In genomic region chr19:16541526-16542044, GRCh38 we compare ENCODE assay signal across 7 cellular contexts. TPM values are rescaled to one million over a fixed set of nuclear protein-coding genes. Genes with fewer than 3 reads are reported as not detected.
A peak's percentile ranks its signal among the peaks of the same experiment; 100 is the strongest.
DNase-seq lines count a peak whose midpoint lies in the region; ATAC-seq and TF ChIP-seq lines count a peak whose summit lies in the region.
"Had no signal": no experiment of that assay in that cellular context is flagged by ENCODE, and none has a peak within 500 bp of the region (broad histone marks: within the 10 kb centered on the region; RNA-seq: fewer than 3 reads in every experiment).

No MANE protein-coding gene starts in this region.

- DNase-seq in RPMI7951 (ENCODE audit: low read depth) (peak; percentile 18), glutamatergic neuron (no peak), type B pancreatic cell (ENCODE audit: extremely low spot score, unreplicated experiment) (no peak)

- H3K4me3 Mint-ChIP-seq in glutamatergic neuron (ENCODE audit: unreplicated experiment): peak overlapping the region; percentile 89
- peak overlapping the region; percentile 92 for H3K4me3 Mint-ChIP-seq in type B pancreatic cell

- TF ChIP-seq CTCF in glutamatergic neuron (IDR thresholded peaks at IDR 0.05; ENCODE audit: partially characterized antibody, unreplicated experiment) (no peak), type B pancreatic cell (conservative IDR thresholded peaks at IDR 0.05) (no peak)

- H3K27me3 Mint-ChIP-seq in glutamatergic neuron (ENCODE audit: unreplicated experiment) (peaks cover 4% of the 10 kb centered on the region), type B pancreatic cell (no peaks in the 10 kb centered on the region)

- H3K27ac Mint-ChIP-seq in glutamatergic neuron (ENCODE audit: unreplicated experiment) (peak overlapping the region; percentile 36), type B pancreatic cell (peak overlapping the region; percentile 82)

- no peaks in the 10 kb centered on the region for H3K36me3 Mint-ChIP-seq in glutamatergic neuron (ENCODE audit: unreplicated experiment)
- H3K36me3 Mint-ChIP-seq in type B pancreatic cell: peaks cover 23% of the 10 kb centered on the region

- H3K9me3 Mint-ChIP-seq in glutamatergic neuron (ENCODE audit: unreplicated experiment) (no peaks in the 10 kb centered on the region), type B pancreatic cell (no peaks in the 10 kb centered on the region)

- H3K4me1 Mint-ChIP-seq in glutamatergic neuron (ENCODE audit: low read depth, unreplicated experiment): peaks cover 10% of the 10 kb centered on the region
- H3K4me1 Mint-ChIP-seq in type B pancreatic cell (ENCODE audit: unreplicated experiment): peaks cover 20% of the 10 kb centered on the region

- peak; percentile 12 for ATAC-seq in GM21529 (IDR thresholded peaks at IDR 0.05; ENCODE audit: unreplicated experiment)
- ATAC-seq in GM21447 (IDR thresholded peaks at IDR 0.05; ENCODE audit: unreplicated experiment): no peak
- ATAC-seq in HG03159 (IDR thresholded peaks at IDR 0.05; ENCODE audit: unreplicated experiment): no peak

RNA-seq across cellular contexts. Expression of gene CHERP, which starts 0.7 kb away (rescaled TPM):
- total RNA-seq in RPMI7951 (2014; rRNA removed; shearing (Covaris generic)): 3.1 TPM in 2 replicates
- total RNA-seq in glutamatergic neuron (ENCODE audit: unreplicated experiment) (50.7 TPM), type B pancreatic cell (ENCODE audit: low replicate concordance) (61.0 and 70.8 TPM in 2 replicates)

RNA-seq across cellular contexts. Expression of gene SLC35E1, which starts 30.6 kb away (rescaled TPM):
- 18.9 and 20.8 TPM in 2 replicates for total RNA-seq in RPMI7951 (2014; rRNA removed; shearing (Covaris generic))
- total RNA-seq in glutamatergic neuron (ENCODE audit: unreplicated experiment): 31.9 TPM
- total RNA-seq in type B pancreatic cell (ENCODE audit: low replicate concordance): 44.5 and 52.7 TPM in 2 replicates

RNA-seq across cellular contexts. Expression of gene C19orf44, which starts 45.4 kb away (rescaled TPM):
- total RNA-seq in RPMI7951 (2014; rRNA removed; shearing (Covaris generic)): 4.5 and 10.0 TPM in 2 replicates
- 5.0 TPM for total RNA-seq in glutamatergic neuron (ENCODE audit: unreplicated experiment)
- total RNA-seq in type B pancreatic cell (ENCODE audit: low replicate concordance): 4.3 and 8.5 TPM in 2 replicates

RNA-seq across cellular contexts. Expression of gene CALR3, which starts 45.6 kb away (rescaled TPM):
- not detected in 2 replicates for total RNA-seq in RPMI7951 (2014; rRNA removed; shearing (Covaris generic))
- not detected for total RNA-seq in glutamatergic neuron (ENCODE audit: unreplicated experiment)
- total RNA-seq in type B pancreatic cell (ENCODE audit: low replicate concordance): not detected in 2 replicates
- total RNA-seq: glomerular endothelial cell had no signal

Comparison
In these comparisons a context has a peak if more than half of its experiments do, and no peak if none do; other contexts are left out.
1. RNA of gene CHERP, which starts 0.7 kb away (total RNA-seq): 61.0 to 70.8 TPM in type B pancreatic cell and 50.7 TPM in glutamatergic neuron (single experiment); 3.1 TPM in RPMI7951; every median in the first group is over 10 times any median in the second.